In the genomic region with DNA sequence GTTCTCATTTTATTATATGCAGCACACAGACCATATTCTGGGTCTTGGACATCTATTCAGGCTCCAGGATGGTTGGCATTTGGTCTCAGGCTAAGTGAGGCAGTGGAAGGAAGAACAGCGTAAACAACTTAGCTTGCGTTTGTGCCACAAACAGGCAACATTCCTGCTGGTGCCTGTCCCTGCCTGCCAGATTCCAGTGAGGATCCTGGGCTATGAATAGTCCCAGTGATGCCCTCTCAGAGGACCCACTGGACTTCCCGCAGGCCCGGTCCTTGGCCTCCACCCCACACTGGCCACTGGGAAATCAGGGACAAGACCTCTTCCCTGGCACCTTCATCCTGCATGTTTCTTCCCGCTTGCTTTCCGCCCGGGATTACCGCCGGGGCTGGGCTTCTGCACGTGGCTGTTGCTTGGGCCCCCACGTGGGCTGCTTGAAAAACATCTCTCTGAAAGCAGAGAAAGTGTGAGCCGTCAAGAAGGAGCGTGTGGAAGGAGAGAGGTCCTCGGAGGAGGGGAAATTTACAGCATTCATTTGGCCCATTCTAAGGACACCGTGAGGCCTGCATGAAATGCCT, we compare ENCODE assay signal across 30 cellular contexts.
A peak's percentile ranks its signal among the peaks of the same experiment; 100 is the strongest.
DNase-seq lines count a peak whose midpoint lies in the region; ATAC-seq and TF ChIP-seq lines count a peak whose summit lies in the region.
"Had no signal": no experiment of that assay in that cellular context is flagged by ENCODE, and none has a peak within 500 bp of the region (broad histone marks: within the 10 kb centered on the region; RNA-seq: fewer than 3 reads in every experiment).

No MANE protein-coding gene starts in this region.

- peaks cover 41% of the 10 kb centered on the region for H3K27me3 Mint-ChIP-seq in MCF 10A (ENCODE audit: insufficient read depth, unreplicated experiment)
- H3K27me3 Mint-ChIP-seq in osteocyte (ENCODE audit: unreplicated experiment), result peaks cover 6% of the 10 kb centered on the region
- peaks cover 0 to 10% (median 4%) of the 10 kb centered on the region in 3 donors for H3K27me3 Mint-ChIP-seq in immature natural killer cell (ENCODE audit: low read depth in 3 of 3)

- DNase-seq in breast epithelium (ENCODE audit: low spot score in 2 of 2), result peak; percentile 14 to 20
- no peak for DNase-seq in MCF 10A (ENCODE audit: unreplicated experiment)
- peak; percentile 13 for DNase-seq in iPS-NIHi7 (ENCODE audit: extremely low spot score)
- peak; percentile 73 for DNase-seq in osteocyte (ENCODE audit: extremely low spot score, unreplicated experiment)
- no peak for DNase-seq in DMS53 (lab: John Stamatoyannopoulos, UW)
- no peak for DNase-seq in activated naive CD4-positive, alpha-beta T cell treated with anti-CD3 and anti-CD28 coated beads, Interleukin-2, amount 50 U/mL, for 72 hours (ENCODE audit: low spot score in 2 of 2)
- no peak for DNase-seq in SW 1271 (lab: John Stamatoyannopoulos, UW)
- DNase-seq in immature natural killer cell, result no peak
- DNase-seq: activated CD4-positive, alpha-beta T cell treated with anti-CD3 and anti-CD28 coated beads, Interleukin-2, amount 50 U/mL, for 1 hour; activated CD4-positive, CD25-positive, alpha-beta regulatory T cell; activated naive CD4-positive, alpha-beta T cell treated with anti-CD3 and anti-CD28 coated beads for 36 hours; effector CD8-positive, alpha-beta T cell; hippocampal formation; Kasumi-1; left ventricle myocardium inferior; midbrain; naive B cell; NCI-H146; NCI-H2107; NCI-H446; NCI-H774; right lobe of liver; SJCRH30; stimulated activated CD4-positive, alpha-beta T cell treated with anti-CD3 and anti-CD28 coated beads, Interleukin-12 subunit alpha, Interleukin-12 subunit beta, amount 100 ng/mL, for 4 hours; stimulated activated CD4-positive, alpha-beta T cell treated with anti-CD3 and anti-CD28 coated beads, Interleukin-4, amount 100 ng/mL, for 1 hour; T-helper 1 cell had no signal

- no peak for ATAC-seq in activated naive CD4-positive, alpha-beta T cell treated with anti-CD3 and anti-CD28 coated beads, Interleukin-2, amount 50 U/mL, for 72 hours
- ATAC-seq: HepG2 had no signal

- POLR2A ChIA-PET in MCF 10A (lab: Yijun Ruan, JAX), result no interaction called here

- H3K9me3 Mint-ChIP-seq in MCF 10A (ENCODE audit: unreplicated experiment), result no peaks in the 10 kb centered on the region
- H3K9me3 Mint-ChIP-seq in osteocyte (ENCODE audit: unreplicated experiment), result no peaks in the 10 kb centered on the region
- H3K9me3 Mint-ChIP-seq in activated naive CD4-positive, alpha-beta T cell treated with anti-CD3 and anti-CD28 coated beads, Interleukin-2, amount 50 U/mL, for 72 hours, result no peaks in the 10 kb centered on the region
- H3K9me3 Mint-ChIP-seq in immature natural killer cell, result no peaks in the 10 kb centered on the region
- H3K9me3 Mint-ChIP-seq: activated naive CD4-positive, alpha-beta T cell treated with anti-CD3 and anti-CD28 coated beads for 36 hours; activated T-helper 1 cell treated with anti-CD3 and anti-CD28 coated beads, Interleukin-12 subunit alpha, Interleukin-12 subunit beta, Interleukin-2, Interleukin-4 antibody, amounts not matched to agents 30 ng/mL and 10 ng/mL and 1 ng/mL, durations not matched to agents 14 hours and 24 hours and 36 hours had no signal

- H3K4me3 ChIP-seq in breast epithelium, result no peak overlapping the region
- H3K4me3 ChIP-seq: left ventricle myocardium inferior, prostate gland, right lobe of liver, SJCRH30, tibial artery had no signal

- H3K27ac Mint-ChIP-seq in MCF 10A (ENCODE audit: low read depth, unreplicated experiment), result no peak overlapping the region
- H3K27ac Mint-ChIP-seq in osteocyte (ENCODE audit: unreplicated experiment), result no peak overlapping the region
- no peak overlapping the region for H3K27ac Mint-ChIP-seq in activated naive CD4-positive, alpha-beta T cell treated with anti-CD3 and anti-CD28 coated beads, Interleukin-2, amount 50 U/mL, for 72 hours
- no peak overlapping the region for H3K27ac Mint-ChIP-seq in immature natural killer cell
- H3K27ac Mint-ChIP-seq: activated naive CD4-positive, alpha-beta T cell treated with anti-CD3 and anti-CD28 coated beads for 36 hours; activated T-helper 1 cell treated with anti-CD3 and anti-CD28 coated beads, Interleukin-12 subunit alpha, Interleukin-12 subunit beta, Interleukin-2, Interleukin-4 antibody, amounts not matched to agents 30 ng/mL and 10 ng/mL and 1 ng/mL, durations not matched to agents 14 hours and 24 hours and 36 hours; naive B cell had no signal

- no peaks in the 10 kb centered on the region for H3K4me1 ChIP-seq in breast epithelium
- H3K4me1 ChIP-seq: left ventricle myocardium inferior, prostate gland, right lobe of liver, tibial artery had no signal

- H3K36me3 Mint-ChIP-seq in MCF 10A (ENCODE audit: insufficient read depth, unreplicated experiment) (no peaks in the 10 kb centered on the region), osteocyte (ENCODE audit: unreplicated experiment) (no peaks in the 10 kb centered on the region), immature natural killer cell (no peaks in the 10 kb centered on the region)
- H3K36me3 Mint-ChIP-seq in activated naive CD4-positive, alpha-beta T cell treated with anti-CD3 and anti-CD28 coated beads, Interleukin-2, amount 50 U/mL, for 72 hours, result no peaks in the 10 kb centered on the region
- H3K36me3 Mint-ChIP-seq: naive B cell had no signal

- no peaks in the 10 kb centered on the region for H3K4me1 Mint-ChIP-seq in MCF 10A (ENCODE audit: insufficient read depth, unreplicated experiment)
- H3K4me1 Mint-ChIP-seq in osteocyte (ENCODE audit: unreplicated experiment), result peaks cover 7% of the 10 kb centered on the region
- H3K4me1 Mint-ChIP-seq in immature natural killer cell, result no peaks in the 10 kb centered on the region
- H3K4me1 Mint-ChIP-seq: naive B cell had no signal

- TF ChIP-seq CTCF in breast epithelium (IDR thresholded peaks at IDR 0.05), result no peak
- no peak for TF ChIP-seq CTCF in MCF 10A (IDR thresholded peaks at IDR 0.05; ENCODE audit: unreplicated experiment)
- TF ChIP-seq CTCF in osteocyte (IDR thresholded peaks at IDR 0.05), result no peak

- no peaks in the 10 kb centered on the region for H3K27me3 ChIP-seq in breast epithelium
- H3K27me3 ChIP-seq: right lobe of liver, SJCRH30 had no signal

- CTCF ChIA-PET in MCF 10A (lab: Yijun Ruan, JAX), result interaction anchor here (1.1 kb wide), 1 partner anchor 9 kb away, joined by 3 read pairs; no protein-coding TSS in a partner anchor

- H3K36me3 ChIP-seq in breast epithelium, result no peaks in the 10 kb centered on the region
- H3K36me3 ChIP-seq: left ventricle myocardium inferior, prostate gland, right lobe of liver, SJCRH30, tibial artery had no signal

- peak overlapping the region in 1 of 2 donors; percentile 55 for H3K27ac ChIP-seq in breast epithelium
- H3K27ac ChIP-seq: left ventricle myocardium inferior, prostate gland, right lobe of liver, SJCRH30, tibial artery had no signal

- intact Hi-C loops in breast epithelium (cut with DNase I; ENCODE audit: low total_unique reads) (no loop called here), MCF 10A (cut with micrococcal nuclease) (no loop called here)

- TF ChIP-seq POLR2A in breast epithelium (IDR thresholded peaks at IDR 0.05), result no peak

- no peaks in the 10 kb centered on the region for H3K9me3 ChIP-seq in breast epithelium
- H3K9me3 ChIP-seq: left ventricle myocardium inferior, prostate gland, right lobe of liver, tibial artery had no signal

- H3K4me3 Mint-ChIP-seq in MCF 10A (ENCODE audit: unreplicated experiment) (no peak overlapping the region), osteocyte (ENCODE audit: unreplicated experiment) (no peak overlapping the region), immature natural killer cell (no peak overlapping the region)
- H3K4me3 Mint-ChIP-seq: activated naive CD4-positive, alpha-beta T cell treated with anti-CD3 and anti-CD28 coated beads for 36 hours; activated T-helper 1 cell treated with anti-CD3 and anti-CD28 coated beads, Interleukin-12 subunit alpha, Interleukin-12 subunit beta, Interleukin-2, Interleukin-4 antibody, amounts not matched to agents 30 ng/mL and 10 ng/mL and 1 ng/mL, durations not matched to agents 14 hours and 24 hours and 36 hours; naive B cell had no signal

- BruUV-seq in MCF 10A (replicated peaks; lab: Mats Ljungman, UMichigan), result no TSS peak

Comparison
In these comparisons a context has a peak if more than half of its experiments do, and no peak if none do; other contexts are left out.
1. DNase-seq: peak in breast epithelium (2 of 2), iPS-NIHi7 (single experiment) and osteocyte (single experiment); none in MCF 10A (single experiment), DMS53 (single experiment), activated naive CD4-positive, alpha-beta T cell treated with anti-CD3 and anti-CD28 coated beads, Interleukin-2, amount 50 U/mL, for 72 hours (0 of 2), SW 1271 (0 of 2) and immature natural killer cell (0 of 3).